ENCODE assay signal across 8 cellular contexts in genomic region chr11:124672531-124673215, GRCh38. TPM values are rescaled to one million over a fixed set of nuclear protein-coding genes. Genes with fewer than 3 reads are reported as not detected.
DNase-seq lines count a peak whose midpoint lies in the region.

No MANE protein-coding gene starts in this region.

- intact Hi-C loops in activated CD4-positive, alpha-beta T cell treated with anti-CD3 and anti-CD28 coated beads, Interleukin-2, amount 10 ng/mL, durations not matched to agents 24 days and 14 days (cut with micrococcal nuclease) = loop anchor here (1.0 to 2.0 kb wide), 8 partner anchors 50 to 438 kb away; partner anchors contain the start of genes CCDC15, MSANTD2, NRGN and TBRG1

- H3K9me3 Mint-ChIP-seq in activated CD4-positive, alpha-beta T cell treated with anti-CD3 and anti-CD28 coated beads, Interleukin-2, amount 10 ng/mL, durations not matched to agents 24 days and 14 days = no peaks in the 10 kb centered on the region

- H3K9me3 ChIP-seq in adipocyte (ENCODE audit: control insufficient read depth, low read length) (no peaks in the 10 kb centered on the region), thymus (ENCODE audit: control insufficient read depth) (no peaks in the 10 kb centered on the region)

- H3K27me3 ChIP-seq in adipocyte (replicated peaks; ENCODE audit: control insufficient read depth, insufficient read depth, low read length) (no peaks in the 10 kb centered on the region), thymus (ENCODE audit: control insufficient read depth, insufficient read depth) (no peaks in the 10 kb centered on the region)

- no peaks in the 10 kb centered on the region for H3K27me3 Mint-ChIP-seq in activated CD4-positive, alpha-beta T cell treated with anti-CD3 and anti-CD28 coated beads, Interleukin-2, amount 10 ng/mL, durations not matched to agents 24 days and 14 days

- H3K4me1 Mint-ChIP-seq in activated CD4-positive, alpha-beta T cell treated with anti-CD3 and anti-CD28 coated beads, Interleukin-2, amount 10 ng/mL, durations not matched to agents 24 days and 14 days = peaks cover 31% of the 10 kb centered on the region

- H3K36me3 Mint-ChIP-seq in activated CD4-positive, alpha-beta T cell treated with anti-CD3 and anti-CD28 coated beads, Interleukin-2, amount 10 ng/mL, durations not matched to agents 24 days and 14 days (ENCODE audit: low read depth) = no peaks in the 10 kb centered on the region

- H3K4me1 ChIP-seq in adipocyte (ENCODE audit: control insufficient read depth, insufficient read depth, low read length) (peaks cover 18% of the 10 kb centered on the region), thymus (ENCODE audit: control insufficient read depth, insufficient read depth, low read length) (peaks cover 19% of the 10 kb centered on the region)

- peak overlapping the region; percentile 71 for H3K27ac Mint-ChIP-seq in activated CD4-positive, alpha-beta T cell treated with anti-CD3 and anti-CD28 coated beads, Interleukin-2, amount 10 ng/mL, durations not matched to agents 24 days and 14 days

- WGBS in thymus = 63% methylated on average over 7 of the region's 7 CpGs

- H3K4me3 Mint-ChIP-seq in activated CD4-positive, alpha-beta T cell treated with anti-CD3 and anti-CD28 coated beads, Interleukin-2, amount 10 ng/mL, durations not matched to agents 24 days and 14 days = peak overlapping the region; percentile 91

- H3K27ac ChIP-seq in thymus (ENCODE audit: low read depth) = peak overlapping the region; percentile 81

- H3K9ac ChIP-seq in adipocyte (ENCODE audit: low read length) = peak overlapping the region; percentile 96

- peak overlapping the region; percentile 84 for H3K4me3 ChIP-seq in adipocyte (ENCODE audit: low read length)
- H3K4me3 ChIP-seq in thymus (ENCODE audit: low read length) = peak overlapping the region; percentile 80

- H3K36me3 ChIP-seq in adipocyte (ENCODE audit: control insufficient read depth, insufficient read depth, low read length, severe bottlenecking) (no peaks in the 10 kb centered on the region), thymus (ENCODE audit: control insufficient read depth, insufficient read depth) (no peaks in the 10 kb centered on the region)

- no peak for DNase-seq in activated CD4-positive, alpha-beta T cell treated with anti-CD3 and anti-CD28 coated beads, Interleukin-2, amount 10 ng/mL, durations not matched to agents 24 days and 14 days
- no peak for DNase-seq in activated CD4-positive, alpha-beta T cell treated with anti-CD3 and anti-CD28 coated beads, Interleukin-2, amount 50 U/mL, for 48 hours
- no peak for DNase-seq in adipocyte (ENCODE audit: low read depth)
- peak; percentile 2 for DNase-seq in kidney tubule cell (ENCODE audit: low spot score)
- DNase-seq in stimulated activated CD4-positive, alpha-beta T cell treated with anti-CD3 and anti-CD28 coated beads, Interleukin-2, amount 100 ng/mL, for 24 hours = no peak
- no peak for DNase-seq in NCI-H1694 (lab: John Stamatoyannopoulos, UW)
- no peak for DNase-seq in HPDE6-E6E7 (ENCODE audit: extremely low spot score)

RNA-seq across cellular contexts. Expression of gene SIAE, which starts 0.9 kb away (rescaled TPM):
- total RNA-seq in activated CD4-positive, alpha-beta T cell treated with anti-CD3 and anti-CD28 coated beads, Interleukin-2, amount 10 ng/mL, durations not matched to agents 24 days and 14 days = 5.3 and 6.4 TPM in 2 replicates
- 13.4 TPM for polyA plus RNA-seq in thymus

RNA-seq across cellular contexts. Expression of gene SPA17, which starts 1.0 kb away (rescaled TPM):
- total RNA-seq in activated CD4-positive, alpha-beta T cell treated with anti-CD3 and anti-CD28 coated beads, Interleukin-2, amount 10 ng/mL, durations not matched to agents 24 days and 14 days = 1.6 and 2.4 TPM in 2 replicates
- polyA plus RNA-seq in thymus = 11.4 TPM

RNA-seq across cellular contexts. Expression of gene TBRG1, which starts 50.0 kb away (rescaled TPM):
- 31.0 and 31.6 TPM in 2 replicates for total RNA-seq in activated CD4-positive, alpha-beta T cell treated with anti-CD3 and anti-CD28 coated beads, Interleukin-2, amount 10 ng/mL, durations not matched to agents 24 days and 14 days
- 49.1 TPM for polyA plus RNA-seq in thymus
